8 cellular contexts compared by ENCODE assay signal in the genomic region with DNA sequence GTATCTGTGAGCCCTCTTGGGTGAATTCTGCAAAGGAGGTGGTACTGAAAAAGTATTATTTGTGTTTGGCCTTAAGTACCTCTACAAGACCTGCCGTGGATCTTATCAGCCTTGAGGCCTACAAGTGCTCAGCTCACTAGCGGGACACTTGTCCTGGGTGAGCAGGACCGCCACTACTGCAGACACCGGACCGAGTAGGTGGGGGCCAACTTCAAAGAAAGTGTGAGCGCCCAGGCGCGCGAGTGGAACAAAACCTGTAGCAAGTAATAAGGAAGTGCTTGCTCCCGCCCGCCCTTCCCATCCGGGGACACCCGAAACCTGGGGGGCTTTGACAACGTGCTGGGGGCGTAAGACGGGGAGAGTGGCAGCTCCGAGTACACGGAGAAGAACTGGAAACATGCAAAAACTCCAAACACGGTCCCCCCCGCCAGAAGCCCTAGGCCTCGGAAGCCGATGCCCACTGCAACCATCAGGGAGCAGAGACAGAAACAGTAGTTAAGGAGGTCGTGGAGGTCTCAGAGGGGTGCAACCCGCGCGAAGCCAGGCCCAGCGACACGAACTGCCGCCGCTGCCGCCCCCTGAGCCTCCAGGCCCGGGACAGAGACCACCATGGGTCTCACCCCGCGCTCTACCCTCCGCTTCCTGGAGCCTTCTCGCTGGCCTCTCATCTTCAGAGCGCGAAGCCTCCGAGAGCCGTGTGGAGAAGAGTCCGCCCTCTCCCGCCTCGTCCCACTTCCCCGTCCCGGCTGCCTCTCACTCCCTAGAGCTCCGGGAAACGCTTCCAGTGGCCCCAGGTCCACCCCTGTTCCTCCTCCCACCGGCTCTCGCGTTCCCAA. TPM values are rescaled to one million over a fixed set of nuclear protein-coding genes. Genes with fewer than 3 reads are reported as not detected.
DNase-seq lines count a peak whose midpoint lies in the region; ATAC-seq and TF ChIP-seq lines count a peak whose summit lies in the region.

No MANE protein-coding gene starts in this region.

- peak; percentile 70 for DNase-seq in GM06990 (ENCODE audit: extremely low read depth, insufficient read length)
- DNase-seq in SK-N-DZ (ENCODE audit: low spot score): peak; percentile 33
- peak; percentile 72 for DNase-seq in activated naive CD8-positive, alpha-beta T cell treated with anti-CD3 and anti-CD28 coated beads, Interleukin-2, amount 10 ng/mL, durations not matched to agents 7 days and 5 days
- DNase-seq in left ventricle myocardium superior: peak; percentile 62
- peak; percentile 54 for DNase-seq in prostate gland (ENCODE audit: low spot score)
- peak in 1 of 2 donors; percentile 93 for DNase-seq in vagina (ENCODE audit: extremely low spot score in 2 of 2)
- no peak for DNase-seq in superior temporal gyrus (ENCODE audit: extremely low spot score)

- intact Hi-C loops in left ventricle myocardium superior (cut with micrococcal nuclease) (no loop called here), prostate gland (cut with DNase I) (no loop called here), vagina (cut with DNase I) (no loop called here)

- H3K9me3 Mint-ChIP-seq in activated naive CD8-positive, alpha-beta T cell treated with anti-CD3 and anti-CD28 coated beads, Interleukin-2, amount 10 ng/mL, durations not matched to agents 7 days and 5 days: no peaks in the 10 kb centered on the region

- no peaks in the 10 kb centered on the region for H3K4me1 ChIP-seq in prostate gland (replicated peaks)
- H3K4me1 ChIP-seq in vagina: peaks cover 41% of the 10 kb centered on the region

- POLR2A ChIA-PET in activated naive CD8-positive, alpha-beta T cell treated with anti-CD3 and anti-CD28 coated beads, Interleukin-2, amount 10 ng/mL, durations not matched to agents 7 days and 5 days (lab: Charles Lee): interaction anchor here (0.5 to 2.0 kb wide), 12 partner anchors 9 to 1167 kb away, joined by 3 to 8 read pairs (median 4); partner anchors contain the start of genes CFAP20, GINS3, POLR2C and SLC38A7

- no peaks in the 10 kb centered on the region; the same call in 1 of the 2 replicates for H3K36me3 ChIP-seq in GM06990 (ENCODE audit: control insufficient read depth, insufficient read depth, low read length)
- peaks cover 0 to 2% of the 10 kb centered on the region in 2 donors for H3K36me3 ChIP-seq in prostate gland
- H3K36me3 ChIP-seq in vagina: peaks cover 0 to 10% of the 10 kb centered on the region in 2 donors

- WGBS in prostate gland: under 1% methylated on average over 50 of the region's 50 CpGs

- TF ChIP-seq CTCF in GM06990 (IDR thresholded peaks at IDR 0.05; ENCODE audit: insufficient read depth, low read length, poor library complexity, severe bottlenecking): no peak
- no peak for TF ChIP-seq CTCF in prostate gland (IDR thresholded peaks at IDR 0.05)
- no peak for TF ChIP-seq CTCF in vagina (IDR thresholded peaks at IDR 0.05)

- no peaks in the 10 kb centered on the region for H3K9me3 ChIP-seq in prostate gland
- no peaks in the 10 kb centered on the region for H3K9me3 ChIP-seq in vagina

- peak overlapping the region; percentile 94 for H3K4me3 Mint-ChIP-seq in activated naive CD8-positive, alpha-beta T cell treated with anti-CD3 and anti-CD28 coated beads, Interleukin-2, amount 10 ng/mL, durations not matched to agents 7 days and 5 days

- TF ChIP-seq POLR2A in prostate gland (IDR thresholded peaks at IDR 0.05): no peak
- TF ChIP-seq POLR2A in vagina (IDR thresholded peaks at IDR 0.05): no peak

- H3K27me3 ChIP-seq in GM06990 (replicated peaks; ENCODE audit: control insufficient read depth, insufficient read depth, low read length): no peaks in the 10 kb centered on the region
- no peaks in the 10 kb centered on the region for H3K27me3 ChIP-seq in prostate gland (replicated peaks; ENCODE audit: insufficient read depth)
- no peaks in the 10 kb centered on the region for H3K27me3 ChIP-seq in vagina

- peak; percentile 5 for ATAC-seq in HG03025 (IDR thresholded peaks at IDR 0.05; ENCODE audit: low FRiP score, unreplicated experiment)
- ATAC-seq in activated naive CD8-positive, alpha-beta T cell treated with anti-CD3 and anti-CD28 coated beads, Interleukin-2, amount 10 ng/mL, durations not matched to agents 7 days and 5 days (ENCODE audit: low read depth): peak; percentile 1
- ATAC-seq in left ventricle myocardium superior: peak; percentile 47

- H3K4me3 ChIP-seq in GM06990 (replicated peaks; ENCODE audit: low read depth, low read length) (peak overlapping the region; percentile 70), prostate gland (peak overlapping the region; percentile 86 to 98), vagina (peak overlapping the region; percentile 85 to 98)

- peak overlapping the region; percentile 98 to 99 for H3K27ac ChIP-seq in prostate gland
- H3K27ac ChIP-seq in vagina: peak overlapping the region; percentile 99

- peak overlapping the region; percentile 100 for H3K27ac Mint-ChIP-seq in activated naive CD8-positive, alpha-beta T cell treated with anti-CD3 and anti-CD28 coated beads, Interleukin-2, amount 10 ng/mL, durations not matched to agents 7 days and 5 days

- H3K4me1 Mint-ChIP-seq in activated naive CD8-positive, alpha-beta T cell treated with anti-CD3 and anti-CD28 coated beads, Interleukin-2, amount 10 ng/mL, durations not matched to agents 7 days and 5 days: peaks cover 19% of the 10 kb centered on the region

- H3K27me3 Mint-ChIP-seq in activated naive CD8-positive, alpha-beta T cell treated with anti-CD3 and anti-CD28 coated beads, Interleukin-2, amount 10 ng/mL, durations not matched to agents 7 days and 5 days: no peaks in the 10 kb centered on the region

- H3K36me3 Mint-ChIP-seq in activated naive CD8-positive, alpha-beta T cell treated with anti-CD3 and anti-CD28 coated beads, Interleukin-2, amount 10 ng/mL, durations not matched to agents 7 days and 5 days: peaks cover 8% of the 10 kb centered on the region

RNA-seq across cellular contexts. Expression of gene CNOT1, which starts 0.6 kb away (rescaled TPM):
- polyA plus RNA-seq in SK-N-DZ (2014; cell fraction: cytosol; rRNA removed): 107 and 121 TPM in 2 replicates
- polyA plus RNA-seq in SK-N-DZ (2014; cell fraction: nucleus; rRNA removed): 61.5 and 105 TPM in 2 replicates
- 100 to 1,000 TPM; 242 to 249 TPM for total RNA-seq in activated naive CD8-positive, alpha-beta T cell treated with anti-CD3 and anti-CD28 coated beads, Interleukin-2, amount 10 ng/mL, durations not matched to agents 7 days and 5 days
- total RNA-seq in left ventricle myocardium superior (88.9 TPM), prostate gland (100 to 1,000 TPM; 102 to 190 TPM), vagina (115 TPM)

RNA-seq across cellular contexts. Expression of gene SLC38A7, which starts 55.5 kb away (rescaled TPM):
- polyA plus RNA-seq in SK-N-DZ (2014; cell fraction: cytosol; rRNA removed): 7.0 and 10.5 TPM in 2 replicates
- 8.9 and 13.4 TPM in 2 replicates for polyA plus RNA-seq in SK-N-DZ (2014; cell fraction: nucleus; rRNA removed)
- 10 to 100 TPM; 10.8 to 11.8 TPM for total RNA-seq in activated naive CD8-positive, alpha-beta T cell treated with anti-CD3 and anti-CD28 coated beads, Interleukin-2, amount 10 ng/mL, durations not matched to agents 7 days and 5 days
- total RNA-seq in left ventricle myocardium superior (36.1 TPM), prostate gland (10 to 100 TPM; 20.6 to 29.9 TPM), vagina (18.7 TPM)
